In genomic region chr10:135601-136464, GRCh38 we compare ENCODE assay signal across 8 cellular contexts. TPM values are rescaled to one million over a fixed set of nuclear protein-coding genes. Genes with fewer than 3 reads are reported as not detected.
DNase-seq lines count a peak whose midpoint lies in the region; ATAC-seq, FAIRE-seq and TF ChIP-seq lines count a peak whose summit lies in the region.

No MANE protein-coding gene starts in this region.

- peak; percentile 37 to 47 for ATAC-seq in activated CD4-positive, CD25-positive, alpha-beta regulatory T cell treated with anti-CD3 and anti-CD28 coated beads, Interleukin-2, amount 50 U/mL, for 24 hours

- no peaks in the 10 kb centered on the region for H3K9me3 ChIP-seq in kidney (ENCODE audit: control insufficient read depth in 1 of 2, low read length in 2 of 2)

- no peak for TF ChIP-seq CTCF in GM12864 (IDR thresholded peaks at IDR 0.05; ENCODE audit: low read depth, low read length, missing control alignments)
- TF ChIP-seq CTCF in kidney (IDR thresholded peaks at IDR 0.05; ENCODE audit: borderline replicate concordance, extremely low read depth, insufficient read depth) = no peak

- peak overlapping the region; percentile 91 to 94 for H3K27ac ChIP-seq in kidney (ENCODE audit: low read depth in 2 of 2, low read length in 2 of 2)

- peaks cover 11 to 13% of the 10 kb centered on the region in 2 donors for H3K4me1 ChIP-seq in kidney (ENCODE audit: control insufficient read depth in 1 of 2, insufficient read depth in 1 of 2, low read depth in 1 of 2, low read length in 2 of 2)

- DNase-seq in GM12864 (ENCODE audit: low read depth) (no peak), H4 (ENCODE audit: low spot score) (peak; percentile 15), LoVo (ENCODE audit: low spot score) (peak; percentile 35), kidney (peak; percentile 92), DMS153 treated with DMSO at 0.1 percent for 48 hours (lab: John Stamatoyannopoulos, UW; ENCODE audit: unreplicated experiment) (no peak)
- DNase-seq in central memory CD4-positive, alpha-beta T cell = peak; percentile 59
- DNase-seq in stimulated activated CD4-positive, alpha-beta T cell treated with anti-CD3 and anti-CD28 coated beads, Interleukin-15, amount 100 ng/mL, for 24 hours = peak; percentile 75

- intact Hi-C loops in kidney (cut with DNase I) = no loop called here

- FAIRE-seq in kidney (lab: Jason Lieb, UNC) = no peak

- H3K4me3 ChIP-seq in GM12864 (ENCODE audit: low read depth, low read length) (peak overlapping the region; percentile 62), kidney (ENCODE audit: low read length in 2 of 2) (peak overlapping the region; percentile 83 to 96)

- no peaks in the 10 kb centered on the region for H3K36me3 ChIP-seq in kidney (ENCODE audit: control insufficient read depth in 1 of 2, insufficient read depth in 2 of 2, low read length in 2 of 2)

- H3K9ac ChIP-seq in kidney (ENCODE audit: low read length in 2 of 2) = peak overlapping the region; percentile 78 to 92

RNA-seq across cellular contexts. Expression of gene ZMYND11, which starts 0.6 kb away (rescaled TPM):
- 26.7 and 31.4 TPM in 2 replicates for total RNA-seq in H4 (2014; rRNA removed; shearing (Covaris generic))
- total RNA-seq in kidney = 80.7 TPM
- polyA plus RNA-seq in kidney (ENCODE audit: insufficient read depth, low read depth, low replicate concordance) = 32.7 TPM

Comparison
In these comparisons a context has a peak if more than half of its experiments do, and no peak if none do; other contexts are left out.
1. DNase-seq: peak in H4 (single experiment), LoVo (single experiment), central memory CD4-positive, alpha-beta T cell (single experiment), kidney (single experiment) and stimulated activated CD4-positive, alpha-beta T cell treated with anti-CD3 and anti-CD28 coated beads, Interleukin-15, amount 100 ng/mL, for 24 hours (single experiment); none in GM12864 (single experiment) and DMS153 treated with DMSO at 0.1 percent for 48 hours (single experiment).